ENCODE assay signal across 9 cellular contexts in the genomic region with DNA sequence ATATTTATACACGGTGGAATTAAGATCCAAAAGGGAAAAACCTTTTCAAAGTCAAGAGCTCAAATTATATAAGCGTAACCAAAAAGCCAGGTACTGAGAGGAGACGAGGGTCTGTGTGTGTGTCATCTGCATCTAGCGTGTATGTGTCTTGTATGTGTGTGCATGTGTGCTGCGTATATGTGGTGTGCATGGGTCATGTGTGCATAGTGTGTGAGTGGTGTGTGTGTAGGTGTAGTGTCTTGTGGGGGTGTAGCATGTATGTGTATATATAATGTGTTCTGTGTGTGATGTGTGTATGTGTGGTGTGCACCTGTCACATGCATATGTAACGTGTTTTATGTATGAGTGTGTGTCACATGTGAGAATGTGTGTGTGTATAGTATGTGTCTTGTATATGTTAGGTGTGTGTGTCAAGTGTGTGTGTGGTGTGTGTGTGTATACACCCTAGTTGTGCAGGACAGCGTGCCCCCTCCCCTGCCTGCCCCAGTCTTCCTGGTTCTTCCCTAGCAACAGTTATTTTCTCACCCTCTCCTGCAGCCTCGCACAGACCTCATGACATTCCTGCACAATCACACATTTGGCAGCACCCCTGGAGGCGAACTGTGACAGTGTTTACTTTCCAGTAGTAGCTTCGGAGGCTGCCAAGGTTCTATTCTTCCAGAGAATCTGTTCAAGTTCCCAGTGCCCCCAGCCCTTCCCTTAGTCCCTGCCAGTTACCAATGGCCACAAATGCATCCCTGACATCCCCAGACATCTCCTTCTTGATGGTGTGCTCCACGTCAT. TPM values are rescaled to one million over a fixed set of nuclear protein-coding genes. Genes with fewer than 3 reads are reported as not detected.
DNase-seq lines count a peak whose midpoint lies in the region; ATAC-seq and TF ChIP-seq lines count a peak whose summit lies in the region.
"Had no signal": no experiment of that assay in that cellular context is flagged by ENCODE, and none has a peak within 500 bp of the region (broad histone marks: within the 10 kb centered on the region; RNA-seq: fewer than 3 reads in every experiment).

No MANE protein-coding gene starts in this region.

- no peak overlapping the region for H3K27ac ChIP-seq in CD8-positive, alpha-beta T cell (ENCODE audit: low read depth, low read length)
- H3K27ac ChIP-seq in ascending aorta = peak overlapping the region; percentile 12 to 32

- no peak overlapping the region for H3K4me3 Mint-ChIP-seq in CD8-positive, alpha-beta T cell
- H3K4me3 Mint-ChIP-seq in progenitor cell of endocrine pancreas (ENCODE audit: low read depth) = no peak overlapping the region

- ATAC-seq in CD8-positive, alpha-beta T cell = no peak
- ATAC-seq in Right ventricle myocardium superior (ENCODE audit: poor library complexity) = peak; percentile 77
- ATAC-seq in GM18909 (IDR thresholded peaks at IDR 0.05; ENCODE audit: poor library complexity, unreplicated experiment) = no peak

- peaks cover 87% of the 10 kb centered on the region for H3K36me3 ChIP-seq in CD8-positive, alpha-beta T cell (ENCODE audit: insufficient read depth, low read length)
- peaks cover 83 to 89% of the 10 kb centered on the region in 2 donors for H3K36me3 ChIP-seq in ascending aorta

- no peaks in the 10 kb centered on the region for H3K9me3 ChIP-seq in CD8-positive, alpha-beta T cell (ENCODE audit: low read length)
- H3K9me3 ChIP-seq in ascending aorta = no peaks in the 10 kb centered on the region

- peak overlapping the region; percentile 69 for H3K27ac Mint-ChIP-seq in CD8-positive, alpha-beta T cell
- H3K27ac Mint-ChIP-seq in progenitor cell of endocrine pancreas = peak overlapping the region; percentile 70

- CTCF ChIA-PET in CD8-positive, alpha-beta T cell (lab: Charles Lee) = interaction anchor here (3.3 to 50.0 kb wide), 3 partner anchors 18 to 54 kb away, joined by 16 to 1723 read pairs (median 514); partner anchors contain the start of gene ANXA6

- H3K4me1 ChIP-seq in CD8-positive, alpha-beta T cell (ENCODE audit: insufficient read depth, low read length) = no peaks in the 10 kb centered on the region
- H3K4me1 ChIP-seq in ascending aorta = peaks cover 6 to 9% of the 10 kb centered on the region in 2 donors

- no peak for DNase-seq in CD8-positive, alpha-beta T cell
- DNase-seq in ascending aorta (ENCODE audit: low spot score in 2 of 2) = peak in 1 of 2 donors; percentile 76
- DNase-seq in Right ventricle myocardium superior = peak; percentile 65
- no peak for DNase-seq in progenitor cell of endocrine pancreas (ENCODE audit: low spot score, unreplicated experiment)
- DNase-seq in DMS53 (lab: John Stamatoyannopoulos, UW) = no peak
- DNase-seq in germinal center (ENCODE audit: low spot score) = no peak
- no peak for DNase-seq in NCI-H2227 (lab: John Stamatoyannopoulos, UW; ENCODE audit: unreplicated experiment)
- DNase-seq: activated naive CD4-positive, alpha-beta T cell treated with Interleukin-2 at 50 U/mL for 16 hours had no signal

- H3K4me1 Mint-ChIP-seq in CD8-positive, alpha-beta T cell (ENCODE audit: low read depth) = no peaks in the 10 kb centered on the region
- H3K4me1 Mint-ChIP-seq in progenitor cell of endocrine pancreas (ENCODE audit: low read depth) = peaks cover 3% of the 10 kb centered on the region

- H3K36me3 Mint-ChIP-seq in CD8-positive, alpha-beta T cell = peaks cover 89% of the 10 kb centered on the region
- no peaks in the 10 kb centered on the region for H3K36me3 Mint-ChIP-seq in progenitor cell of endocrine pancreas (ENCODE audit: insufficient read depth)

- intact Hi-C loops in CD8-positive, alpha-beta T cell (cut with DNase I, micrococcal nuclease) = loop anchor here in 1 of 2 experiments (10.0 kb wide), 1 partner anchor 243 kb away; no protein-coding TSS in a partner anchor
- intact Hi-C loops in ascending aorta (cut with DNase I) = no loop called here
- intact Hi-C loops in Right ventricle myocardium superior (cut with DNase I) = no loop called here

- POLR2A ChIA-PET in CD8-positive, alpha-beta T cell (lab: Charles Lee) = no interaction called here

- no peaks in the 10 kb centered on the region for H3K27me3 Mint-ChIP-seq in CD8-positive, alpha-beta T cell (ENCODE audit: low read depth)
- no peaks in the 10 kb centered on the region for H3K27me3 Mint-ChIP-seq in progenitor cell of endocrine pancreas

- no peak overlapping the region for H3K4me3 ChIP-seq in CD8-positive, alpha-beta T cell (ENCODE audit: low read depth, low read length)
- no peak overlapping the region for H3K4me3 ChIP-seq in ascending aorta

- TF ChIP-seq CTCF in CD8-positive, alpha-beta T cell (IDR thresholded peaks at IDR 0.05) = no peak
- TF ChIP-seq CTCF in ascending aorta (IDR thresholded peaks at IDR 0.05) (no peak), progenitor cell of endocrine pancreas (IDR thresholded peaks at IDR 0.05; ENCODE audit: unreplicated experiment) (no peak)

- H3K9me3 Mint-ChIP-seq in CD8-positive, alpha-beta T cell = no peaks in the 10 kb centered on the region
- H3K9me3 Mint-ChIP-seq in progenitor cell of endocrine pancreas (ENCODE audit: low read depth) = no peaks in the 10 kb centered on the region

- H3K27me3 ChIP-seq in CD8-positive, alpha-beta T cell (ENCODE audit: insufficient read depth, low read length) = no peaks in the 10 kb centered on the region
- no peaks in the 10 kb centered on the region for H3K27me3 ChIP-seq in ascending aorta

RNA-seq across cellular contexts. Expression of gene TNIP1, which starts 27.1 kb away (rescaled TPM):
- total RNA-seq in CD8-positive, alpha-beta T cell = 100 to 1,000 TPM; 133 to 134 TPM
- total RNA-seq in ascending aorta = 54.6 TPM
- total RNA-seq in Right ventricle myocardium superior = 126 TPM
- 53.8 and 55.0 TPM in 2 replicates for total RNA-seq in progenitor cell of endocrine pancreas

RNA-seq across cellular contexts. Expression of gene ANXA6, which starts 49.6 kb away (rescaled TPM):
- total RNA-seq in CD8-positive, alpha-beta T cell = 10 to 100 TPM; 83.5 to 89.4 TPM
- total RNA-seq in ascending aorta = 334 TPM
- total RNA-seq in Right ventricle myocardium superior = 202 TPM
- total RNA-seq in progenitor cell of endocrine pancreas = 27.7 and 28.5 TPM in 2 replicates
